15 cellular contexts compared by ENCODE assay signal in the genomic region with DNA sequence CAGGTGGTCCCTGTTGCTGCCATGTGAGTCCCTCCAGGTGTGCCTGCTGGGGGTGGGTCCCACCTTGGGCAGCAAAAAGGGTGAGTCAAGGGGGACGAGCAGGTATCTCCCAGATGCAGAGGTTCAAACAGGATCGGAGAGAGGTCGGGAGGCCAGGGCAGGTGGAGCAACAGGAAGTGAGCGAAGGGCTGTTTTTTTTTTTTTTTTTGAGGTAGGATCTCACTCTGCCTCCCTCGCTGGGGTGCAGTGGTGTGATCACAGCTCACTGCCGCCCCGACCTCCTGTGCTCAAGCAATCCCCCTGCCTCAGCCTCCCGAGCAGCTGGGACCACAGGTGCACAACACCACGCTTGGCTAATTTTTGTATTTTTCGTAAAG. TPM values are rescaled to one million over a fixed set of nuclear protein-coding genes. Genes with fewer than 3 reads are reported as not detected.
DNase-seq lines count a peak whose midpoint lies in the region; ATAC-seq, FAIRE-seq and TF ChIP-seq lines count a peak whose summit lies in the region.
"Had no signal": no experiment of that assay in that cellular context is flagged by ENCODE, and none has a peak within 500 bp of the region (broad histone marks: within the 10 kb centered on the region; RNA-seq: fewer than 3 reads in every experiment).

No MANE protein-coding gene starts in this region.

- no peak for ATAC-seq in HG03342 (IDR thresholded peaks at IDR 0.05; ENCODE audit: unreplicated experiment)

- H3K4me2 ChIP-seq in keratinocyte (ENCODE audit: control insufficient read depth, extremely low read depth, insufficient read depth, low read depth, low read length), result no peak overlapping the region

- no peak for TF ChIP-seq EP300 in transverse colon (IDR thresholded peaks at IDR 0.05; ENCODE audit: low read depth)

- H3K27me3 ChIP-seq in right atrium auricular region (no peaks in the 10 kb centered on the region), keratinocyte (ENCODE audit: control insufficient read depth, extremely low read depth, insufficient read depth, low read length) (no peaks in the 10 kb centered on the region), transverse colon (no peaks in the 10 kb centered on the region)

- TF ChIP-seq CTCF in right atrium auricular region (IDR thresholded peaks at IDR 0.05) (no peak), keratinocyte (optimal IDR thresholded peaks at IDR 0.05 in 1 of 3, IDR thresholded peaks at IDR 0.05 in 1 of 3, conservative IDR thresholded peaks at IDR 0.05 in 1 of 3; ENCODE audit: extremely low read depth in 1 of 3, insufficient read depth in 2 of 3, low read length in 3 of 3) (no peak), transverse colon (IDR thresholded peaks at IDR 0.05) (no peak)

- peaks cover 2% of the 10 kb centered on the region for H3K36me3 Mint-ChIP-seq in activated T-helper 1 cell treated with anti-CD3 and anti-CD28 coated beads, Interleukin-12 subunit alpha, Interleukin-12 subunit beta, Interleukin-2, Interleukin-4 antibody, amounts not matched to agents 30 ng/mL and 10 ng/mL and 1 ng/mL, durations not matched to agents 14 hours and 24 hours and 36 hours (ENCODE audit: low read depth)
- H3K36me3 Mint-ChIP-seq: CD14-positive monocyte had no signal

- no peaks in the 10 kb centered on the region for H3K9me1 ChIP-seq in keratinocyte (ENCODE audit: control insufficient read depth, extremely low read depth, insufficient read depth, low read length)

- no peaks in the 10 kb centered on the region for H3K79me2 ChIP-seq in keratinocyte (ENCODE audit: control insufficient read depth, insufficient read depth, low read length)

- H3K4me3 ChIP-seq in right atrium auricular region (no peak overlapping the region), keratinocyte (ENCODE audit: control insufficient read depth in 2 of 3, extremely low read depth in 1 of 3, insufficient read depth in 2 of 3, low read depth in 1 of 3, low read length in 3 of 3) (no peak overlapping the region), transverse colon (no peak overlapping the region)

- FAIRE-seq in keratinocyte (lab: Jason Lieb, UNC), result no peak

- WGBS in transverse colon (ENCODE audit: low coverage in 1 of 2), 2 donors, result 71% methylated on average over 10 of the region's 10 CpGs; no CpG with 5 or more reads in 1 of the 2 donors

- no peaks in the 10 kb centered on the region for H3K9me3 ChIP-seq in right atrium auricular region
- H3K9me3 ChIP-seq in keratinocyte (ENCODE audit: control insufficient read depth, low read depth, low read length), result no peaks in the 10 kb centered on the region
- no peaks in the 10 kb centered on the region for H3K9me3 ChIP-seq in transverse colon

- peak overlapping the region; percentile 79 for H3K4me3 Mint-ChIP-seq in activated T-helper 1 cell treated with anti-CD3 and anti-CD28 coated beads, Interleukin-12 subunit alpha, Interleukin-12 subunit beta, Interleukin-2, Interleukin-4 antibody, amounts not matched to agents 30 ng/mL and 10 ng/mL and 1 ng/mL, durations not matched to agents 14 hours and 24 hours and 36 hours
- H3K4me3 Mint-ChIP-seq: CD14-positive monocyte; dendritic cell treated with granulocyte-macrophage colony-stimulating factor and Interleukin-4, amounts not matched to agents 40 ng/mL and 50 ng/mL, for 4 days had no signal

- DNase-seq in right atrium auricular region (ENCODE audit: low spot score) (no peak), cardiac septum (ENCODE audit: low spot score) (no peak), keratinocyte (ENCODE audit: low read depth, low spot score) (no peak), transverse colon (no peak), ecto neural progenitor cell (ENCODE audit: low spot score) (no peak), AG08396 (ENCODE audit: low spot score) (no peak)
- no peak for DNase-seq in activated T-helper 1 cell treated with anti-CD3 and anti-CD28 coated beads, Interleukin-12 subunit alpha, Interleukin-12 subunit beta, Interleukin-2, Interleukin-4 antibody, amounts not matched to agents 30 ng/mL and 10 ng/mL and 1 ng/mL, durations not matched to agents 14 hours and 24 hours and 36 hours (ENCODE audit: low spot score)
- DNase-seq: activated effector memory CD4-positive, alpha-beta T cell treated with anti-CD3 and anti-CD28 coated beads, Interleukin-2, amount 50 U/mL, for 16 hours; MV-4-11 had no signal

- peaks cover 56% of the 10 kb centered on the region for H3K4me1 Mint-ChIP-seq in activated T-helper 1 cell treated with anti-CD3 and anti-CD28 coated beads, Interleukin-12 subunit alpha, Interleukin-12 subunit beta, Interleukin-2, Interleukin-4 antibody, amounts not matched to agents 30 ng/mL and 10 ng/mL and 1 ng/mL, durations not matched to agents 14 hours and 24 hours and 36 hours (ENCODE audit: low read depth)

- H2AFZ ChIP-seq in keratinocyte (ENCODE audit: control insufficient read depth, low read length), result no peak overlapping the region

- H3K9ac ChIP-seq in keratinocyte (ENCODE audit: control insufficient read depth, extremely low read depth, insufficient read depth, low read length), result no peak overlapping the region

- TF ChIP-seq POLR2A in transverse colon (IDR thresholded peaks at IDR 0.05), result no peak

- H3K27ac ChIP-seq in right atrium auricular region (peak overlapping the region; percentile 62 to 70), keratinocyte (ENCODE audit: control insufficient read depth, insufficient read depth, low read length) (peak overlapping the region; percentile 95), transverse colon (peak overlapping the region; percentile 16 to 59 (median 52))

- H3K4me1 ChIP-seq in right atrium auricular region (peaks cover 0 to 20% of the 10 kb centered on the region in 2 donors), keratinocyte (ENCODE audit: control insufficient read depth, extremely low read depth, insufficient read depth, low read length) (peaks cover 8% of the 10 kb centered on the region), transverse colon (peaks cover 4 to 22% (median 12%) of the 10 kb centered on the region in 4 donors)

- no peaks in the 10 kb centered on the region for H3K36me3 ChIP-seq in right atrium auricular region
- H3K36me3 ChIP-seq in keratinocyte (ENCODE audit: control insufficient read depth in 2 of 2, extremely low read depth in 1 of 2, insufficient read depth in 2 of 2, low read length in 2 of 2), result no peaks in the 10 kb centered on the region
- no peaks in the 10 kb centered on the region for H3K36me3 ChIP-seq in transverse colon

- intact Hi-C loops in cardiac septum (cut with DNase I), result loop anchor here (2.0 to 5.0 kb wide), 2 partner anchors 115 to 128 kb away; no protein-coding TSS in a partner anchor
- intact Hi-C loops in activated T-helper 1 cell treated with anti-CD3 and anti-CD28 coated beads, Interleukin-12 subunit alpha, Interleukin-12 subunit beta, Interleukin-2, Interleukin-4 antibody, amounts not matched to agents 30 ng/mL and 10 ng/mL and 1 ng/mL, durations not matched to agents 14 hours and 24 hours and 36 hours (cut with micrococcal nuclease), result loop anchor here (1.0 kb wide), 1 partner anchor 41 kb away; no protein-coding TSS in a partner anchor
- intact Hi-C loops in transverse colon (cut with DNase I; ENCODE audit: low total_unique reads), result no loop called here

- H3K27ac Mint-ChIP-seq in activated T-helper 1 cell treated with anti-CD3 and anti-CD28 coated beads, Interleukin-12 subunit alpha, Interleukin-12 subunit beta, Interleukin-2, Interleukin-4 antibody, amounts not matched to agents 30 ng/mL and 10 ng/mL and 1 ng/mL, durations not matched to agents 14 hours and 24 hours and 36 hours, result peak overlapping the region; percentile 90
- H3K27ac Mint-ChIP-seq: dendritic cell treated with granulocyte-macrophage colony-stimulating factor and Interleukin-4, amounts not matched to agents 40 ng/mL and 50 ng/mL, for 4 days had no signal

- H4K20me1 ChIP-seq in keratinocyte (ENCODE audit: control insufficient read depth, extremely low read depth, insufficient read depth, low read length), result no peaks in the 10 kb centered on the region

- dilution Hi-C loops in keratinocyte (cut with MboI; ENCODE audit: extremely low pct_ligation_motif_present, low sequenced_read_pairs), result no loop called here

- in situ Hi-C loops in transverse colon (cut with MboI; ENCODE audit: low pct_ligation_motif_present in 1 of 4, low pct_unique_long_range_greater_than_20kb in 1 of 4, low sequenced_read_pairs in 3 of 4), result loop anchor here in 2 of 4 donors (10.0 kb wide), 1 partner anchor 62 kb away; no protein-coding TSS in a partner anchor

- no peaks in the 10 kb centered on the region for H3K9me3 Mint-ChIP-seq in activated T-helper 1 cell treated with anti-CD3 and anti-CD28 coated beads, Interleukin-12 subunit alpha, Interleukin-12 subunit beta, Interleukin-2, Interleukin-4 antibody, amounts not matched to agents 30 ng/mL and 10 ng/mL and 1 ng/mL, durations not matched to agents 14 hours and 24 hours and 36 hours
- H3K9me3 Mint-ChIP-seq: dendritic cell treated with granulocyte-macrophage colony-stimulating factor and Interleukin-4, amounts not matched to agents 40 ng/mL and 50 ng/mL, for 4 days had no signal

- no peaks in the 10 kb centered on the region for H3K27me3 Mint-ChIP-seq in activated T-helper 1 cell treated with anti-CD3 and anti-CD28 coated beads, Interleukin-12 subunit alpha, Interleukin-12 subunit beta, Interleukin-2, Interleukin-4 antibody, amounts not matched to agents 30 ng/mL and 10 ng/mL and 1 ng/mL, durations not matched to agents 14 hours and 24 hours and 36 hours (ENCODE audit: insufficient read depth)

RNA-seq across cellular contexts. Expression of a gene that starts 39.4 kb away (rescaled TPM):
- total RNA-seq in right atrium auricular region (not detected), cardiac septum (not detected), transverse colon (not detected)
- not detected in 2 replicates for total RNA-seq in activated T-helper 1 cell treated with anti-CD3 and anti-CD28 coated beads, Interleukin-12 subunit alpha, Interleukin-12 subunit beta, Interleukin-2, Interleukin-4 antibody, amounts not matched to agents 30 ng/mL and 10 ng/mL and 1 ng/mL, durations not matched to agents 14 hours and 24 hours and 36 hours
- polyA plus RNA-seq in keratinocyte, result not detected in 3 replicates
- not detected for polyA plus RNA-seq in keratinocyte (2011; ENCODE audit: low read depth)
- polyA plus RNA-seq in keratinocyte (2011; cell fraction: cytosol; rRNA removed), result not detected in 2 replicates
- polyA plus RNA-seq in keratinocyte (2011; cell fraction: nucleus; rRNA removed), result not detected in 2 replicates
- polyA plus RNA-seq in keratinocyte (2012; ENCODE audit: low replicate concordance), result not detected in 2 replicates
- polyA minus RNA-seq in keratinocyte, result not detected in 3 replicates
- not detected for polyA minus RNA-seq in keratinocyte (2011; cell fraction: cytosol; rRNA and poly(A)+ RNA removed)
- polyA minus RNA-seq in keratinocyte (2011; cell fraction: nucleus; rRNA and poly(A)+ RNA removed), result not detected in 2 replicates
- total RNA-seq: glomerular endothelial cell, left lobe of liver, RPMI7951 had no signal
- polyA plus RNA-seq: CD14-positive monocyte had no signal

RNA-seq across cellular contexts. Expression of a gene that starts 41.1 kb away (rescaled TPM):
- not detected for total RNA-seq in right atrium auricular region
- total RNA-seq in cardiac septum, result not detected
- total RNA-seq in activated T-helper 1 cell treated with anti-CD3 and anti-CD28 coated beads, Interleukin-12 subunit alpha, Interleukin-12 subunit beta, Interleukin-2, Interleukin-4 antibody, amounts not matched to agents 30 ng/mL and 10 ng/mL and 1 ng/mL, durations not matched to agents 14 hours and 24 hours and 36 hours, result 2.2 and 2.6 TPM in 2 replicates
- not detected in 3 replicates for polyA plus RNA-seq in keratinocyte
- polyA plus RNA-seq in keratinocyte (2011; ENCODE audit: low read depth), result not detected
- polyA plus RNA-seq in keratinocyte (2011; cell fraction: cytosol; rRNA removed), result not detected in 2 replicates
- not detected in 2 replicates for polyA plus RNA-seq in keratinocyte (2011; cell fraction: nucleus; rRNA removed)
- polyA plus RNA-seq in keratinocyte (2012; ENCODE audit: low replicate concordance), result not detected in 2 replicates
- polyA minus RNA-seq in keratinocyte, result not detected in 3 replicates
- not detected for polyA minus RNA-seq in keratinocyte (2011; cell fraction: cytosol; rRNA and poly(A)+ RNA removed)
- not detected in 2 replicates for polyA minus RNA-seq in keratinocyte (2011; cell fraction: nucleus; rRNA and poly(A)+ RNA removed)
- total RNA-seq in transverse colon, result not detected
- total RNA-seq: glomerular endothelial cell, left lobe of liver, RPMI7951 had no signal
- polyA plus RNA-seq: CD14-positive monocyte had no signal
